15 cellular contexts compared by ENCODE assay signal in genomic region chr22:42596863-42597530, GRCh38. TPM values are rescaled to one million over a fixed set of nuclear protein-coding genes. Genes with fewer than 3 reads are reported as not detected.
"Had no signal": no experiment of that assay in that cellular context is flagged by ENCODE, and none has a peak within 500 bp of the region (broad histone marks: within the 10 kb centered on the region; RNA-seq: fewer than 3 reads in every experiment).

No MANE protein-coding gene starts in this region.

- ATAC-seq: activated T-cell treated with anti-CD3 and anti-CD28 coated beads, Interleukin-2, amount 50 U/mL, for 72 hours; stimulated activated naive CD8-positive, alpha-beta T cell treated with anti-CD3 and anti-CD28 coated beads, Interleukin-15, amount 100 ng/mL, for 72 hours had no signal

- H3K9me3 ChIP-seq: esophagus muscularis mucosa, SJCRH30, thoracic aorta had no signal

- H3K27me3 ChIP-seq: esophagus muscularis mucosa, SJCRH30 had no signal

- H3K4me3 ChIP-seq: esophagus muscularis mucosa, SJCRH30, thoracic aorta had no signal

- H3K4me1 ChIP-seq: SJCRH30 had no signal

- H3K27ac ChIP-seq: SJCRH30, thoracic aorta had no signal

- DNase-seq: activated B cell treated with CpG ODN at 0.5 μM for 24 hours; activated CD4-positive, alpha-beta T cell treated with anti-CD3 and anti-CD28 coated beads for 48 hours; activated CD8-positive, alpha-beta memory T cell treated with anti-CD3 and anti-CD28 coated beads, Interleukin-2, amount 50 U/mL, for 48 hours; activated naive CD8-positive, alpha-beta T cell treated with anti-CD3 and anti-CD28 coated beads, Interleukin-2, amount 10 ng/mL, durations not matched to agents 7 days and 5 days; activated T-cell treated with anti-CD3 and anti-CD28 coated beads, Interleukin-2, amount 50 U/mL, for 72 hours; aorta; hypothalamus; retina; SJCRH30; stimulated activated naive CD8-positive, alpha-beta T cell treated with anti-CD3 and anti-CD28 coated beads, Interleukin-15, amount 100 ng/mL, for 72 hours; T-helper 2 cell had no signal

RNA-seq across cellular contexts. Expression of gene ATP5MGL, which starts 43.4 kb away (rescaled TPM):
- total RNA-seq: esophagus muscularis mucosa, kidney epithelial cell, thoracic aorta had no signal
- polyA plus RNA-seq: aorta, urinary bladder had no signal
